16 cellular contexts compared by ENCODE assay signal in genomic region chr5:84281383-84281782, GRCh38.
DNase-seq lines count a peak whose midpoint lies in the region; ATAC-seq, FAIRE-seq and TF ChIP-seq lines count a peak whose summit lies in the region.
"Had no signal": no experiment of that assay in that cellular context is flagged by ENCODE, and none has a peak within 500 bp of the region (broad histone marks: within the 10 kb centered on the region; RNA-seq: fewer than 3 reads in every experiment).

No MANE protein-coding gene starts in this region.

- TF ChIP-seq POLR2A in H54 (IDR thresholded peaks at IDR 0.05; ENCODE audit: low read depth, low read length), result no peak

- no peak overlapping the region for H3K27ac Mint-ChIP-seq in astrocyte (ENCODE audit: unreplicated experiment)
- H3K27ac Mint-ChIP-seq: CD8-positive, alpha-beta T cell had no signal

- H3K27ac ChIP-seq in astrocyte (ENCODE audit: low read depth, low read length) (no peak overlapping the region), upper lobe of right lung (no peak overlapping the region)
- H3K27ac ChIP-seq: A549, C4-2B had no signal

- FAIRE-seq in H54 (lab: Jason Lieb, UNC), result peak; percentile 6
- FAIRE-seq in astrocyte (lab: Jason Lieb, UNC), result peak; percentile 69
- FAIRE-seq: A549, H1 had no signal

- intact Hi-C loops in upper lobe of right lung (cut with DNase I), result no loop called here

- peaks cover 6% of the 10 kb centered on the region for H3K4me1 Mint-ChIP-seq in astrocyte (ENCODE audit: low read depth, unreplicated experiment)

- H3K27me3 Mint-ChIP-seq in astrocyte (ENCODE audit: low read depth, unreplicated experiment), result no peaks in the 10 kb centered on the region

- DNase-seq in H54 (ENCODE audit: insufficient read length, low spot score) (no peak), M059J (ENCODE audit: low read depth) (peak; percentile 40), RPMI7951 (ENCODE audit: low read depth) (peak; percentile 20), astrocyte (ENCODE audit: low read depth) (no peak), COR-L47 (lab: John Stamatoyannopoulos, UW) (no peak), upper lobe of right lung (no peak), DMS79 treated with DMSO at 0.1 percent for 48 hours (lab: John Stamatoyannopoulos, UW) (no peak)
- DNase-seq: BE2C; Caco-2; CD8-positive, alpha-beta T cell; DMS53; HCEC 1CT had no signal

- ATAC-seq in upper lobe of right lung (no peak), HG02763 (IDR thresholded peaks at IDR 0.05; ENCODE audit: unreplicated experiment) (no peak)
- ATAC-seq: A549; CD8-positive, alpha-beta T cell had no signal

- no peak overlapping the region for H3K4me3 ChIP-seq in astrocyte (ENCODE audit: insufficient read depth, low read depth, low read length)
- no peak overlapping the region for H3K4me3 ChIP-seq in upper lobe of right lung
- H3K4me3 ChIP-seq: A549 had no signal

- H4K20me1 ChIP-seq in astrocyte (ENCODE audit: insufficient read depth, low read length), result no peaks in the 10 kb centered on the region

- peaks cover 2% of the 10 kb centered on the region for H3K4me1 ChIP-seq in astrocyte (ENCODE audit: insufficient read depth, low read length)
- H3K4me1 ChIP-seq in upper lobe of right lung, result no peaks in the 10 kb centered on the region
- H3K4me1 ChIP-seq: A549, Caco-2 had no signal

- no peaks in the 10 kb centered on the region for H3K36me3 ChIP-seq in astrocyte (ENCODE audit: insufficient read depth, low read length)
- no peaks in the 10 kb centered on the region for H3K36me3 ChIP-seq in upper lobe of right lung
- H3K36me3 ChIP-seq: BE2C had no signal

- no peaks in the 10 kb centered on the region for H3K27me3 ChIP-seq in astrocyte (ENCODE audit: insufficient read depth, low read length)
- H3K27me3 ChIP-seq in upper lobe of right lung, result no peaks in the 10 kb centered on the region
- H3K27me3 ChIP-seq: BE2C had no signal

- H3K9me3 ChIP-seq in astrocyte (ENCODE audit: insufficient read depth, low read depth, low read length) (no peaks in the 10 kb centered on the region), upper lobe of right lung (no peaks in the 10 kb centered on the region)
- H3K9me3 ChIP-seq: A549, BE2C, Caco-2 had no signal

- H3K9me3 Mint-ChIP-seq in astrocyte (ENCODE audit: unreplicated experiment), result peaks cover 2% of the 10 kb centered on the region
- H3K9me3 Mint-ChIP-seq: CD8-positive, alpha-beta T cell had no signal

- H3K4me3 Mint-ChIP-seq in astrocyte (ENCODE audit: unreplicated experiment), result no peak overlapping the region
- H3K4me3 Mint-ChIP-seq: CD8-positive, alpha-beta T cell had no signal

- no peak overlapping the region for H3K9ac ChIP-seq in astrocyte (ENCODE audit: low read length)

- H2AFZ ChIP-seq in astrocyte (ENCODE audit: low read depth, low read length), result no peak overlapping the region

- H3K4me2 ChIP-seq in astrocyte (ENCODE audit: low read length), result no peak overlapping the region
- H3K4me2 ChIP-seq: A549 had no signal

- H3K79me2 ChIP-seq in astrocyte (ENCODE audit: insufficient read depth, low read length), result peaks cover 56% of the 10 kb centered on the region

- TF ChIP-seq CTCF in astrocyte (IDR thresholded peaks at IDR 0.05; ENCODE audit: insufficient read depth, low read depth, low read length) (no peak), upper lobe of right lung (IDR thresholded peaks at IDR 0.05) (no peak)

- peaks cover 7% of the 10 kb centered on the region for H3K36me3 Mint-ChIP-seq in astrocyte (ENCODE audit: low read depth, unreplicated experiment)
- H3K36me3 Mint-ChIP-seq: CD8-positive, alpha-beta T cell had no signal

Comparison
In these comparisons a context has a peak if more than half of its experiments do, and no peak if none do; other contexts are left out.
1. DNase-seq: peak in M059J (single experiment) and RPMI7951 (single experiment); none in H54 (single experiment), astrocyte (single experiment), COR-L47 (single experiment), upper lobe of right lung (single experiment) and DMS79 treated with DMSO at 0.1 percent for 48 hours (single experiment).